Comparison of ENCODE assay signal across 1 cellular context in genomic region chr6:90144928-90145520, GRCh38.
TF ChIP-seq lines count a peak whose summit lies in the region.

No MANE protein-coding gene starts in this region.

TF ChIP-seq in neural cell, 6 proteins besides CTCF, POLR2A, EP300 and RAD21 (continued from another document):
- TF ChIP-seq REST (IDR thresholded peaks at IDR 0.05; ENCODE audit: borderline replicate concordance) (no peak), TAF1 (IDR thresholded peaks at IDR 0.05; ENCODE audit: low read depth) (no peak), SMC3 (conservative IDR thresholded peaks at IDR 0.05; ENCODE audit: poor library complexity) (no peak)
